In the genomic region with DNA sequence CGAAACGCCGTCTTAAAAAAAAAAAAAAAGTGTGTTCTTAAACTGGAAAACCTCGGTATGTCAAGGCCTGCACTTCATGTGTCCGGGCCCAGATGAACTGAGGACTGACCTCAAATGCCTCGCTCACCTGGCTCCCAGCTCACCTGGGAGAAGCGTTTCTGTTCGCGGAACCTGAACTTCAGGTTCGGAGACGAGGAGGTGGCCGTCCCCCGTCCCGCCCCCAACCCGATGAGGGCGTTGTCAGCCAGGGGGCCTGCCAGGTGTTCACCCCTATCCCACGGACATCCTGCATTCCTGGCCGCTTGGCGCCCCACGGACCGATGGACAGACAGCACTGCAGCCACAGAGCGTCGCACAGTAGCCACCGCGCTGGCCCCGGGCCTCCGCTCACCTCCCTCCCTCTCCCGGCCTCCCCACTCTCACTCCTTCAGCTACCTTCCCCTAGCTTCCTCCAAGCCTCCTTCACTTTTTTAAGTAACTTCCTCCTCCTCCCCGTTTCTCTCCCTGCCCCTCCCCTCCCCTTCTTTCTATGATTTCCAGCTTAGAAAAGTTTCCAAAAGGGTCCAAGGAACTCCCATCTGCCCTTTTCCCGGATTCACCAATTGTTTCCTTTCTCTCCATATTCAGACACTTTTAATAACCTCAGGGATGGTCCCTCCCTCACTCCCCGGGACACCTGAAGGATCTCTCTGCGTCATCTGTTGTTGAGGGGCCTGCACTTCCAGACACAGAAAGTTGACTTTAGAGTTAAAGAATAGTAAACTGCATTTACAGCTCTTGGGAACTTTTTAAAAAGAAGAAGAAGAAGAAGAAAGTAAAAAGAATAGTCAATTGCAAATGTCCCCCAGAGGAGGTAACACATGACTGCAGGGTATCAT, we compare ENCODE assay signal across 1 cellular context.
TF ChIP-seq lines count a peak whose summit lies in the region.

No MANE protein-coding gene starts in this region.

TF ChIP-seq in K562, 482 proteins besides CTCF, POLR2A, EP300 and RAD21:
- TF ChIP-seq CBFB (CRISPR knock-in tag; IDR thresholded peaks at IDR 0.05) (no peak), CC2D1A (IDR thresholded peaks at IDR 0.05) (peak; percentile 33; the same call in 1 of the 2 replicates), PCBP1 (IDR thresholded peaks at IDR 0.05; ENCODE audit: low read depth, low read length, poor library complexity, severe bottlenecking) (peak; percentile 26), ZFX (CRISPR knock-in tag; IDR thresholded peaks at IDR 0.05) (0 out of 2 replicates have a peak, but pooled peaks have one; percentile 13)
- TF ChIP-seq, protein P1, sequence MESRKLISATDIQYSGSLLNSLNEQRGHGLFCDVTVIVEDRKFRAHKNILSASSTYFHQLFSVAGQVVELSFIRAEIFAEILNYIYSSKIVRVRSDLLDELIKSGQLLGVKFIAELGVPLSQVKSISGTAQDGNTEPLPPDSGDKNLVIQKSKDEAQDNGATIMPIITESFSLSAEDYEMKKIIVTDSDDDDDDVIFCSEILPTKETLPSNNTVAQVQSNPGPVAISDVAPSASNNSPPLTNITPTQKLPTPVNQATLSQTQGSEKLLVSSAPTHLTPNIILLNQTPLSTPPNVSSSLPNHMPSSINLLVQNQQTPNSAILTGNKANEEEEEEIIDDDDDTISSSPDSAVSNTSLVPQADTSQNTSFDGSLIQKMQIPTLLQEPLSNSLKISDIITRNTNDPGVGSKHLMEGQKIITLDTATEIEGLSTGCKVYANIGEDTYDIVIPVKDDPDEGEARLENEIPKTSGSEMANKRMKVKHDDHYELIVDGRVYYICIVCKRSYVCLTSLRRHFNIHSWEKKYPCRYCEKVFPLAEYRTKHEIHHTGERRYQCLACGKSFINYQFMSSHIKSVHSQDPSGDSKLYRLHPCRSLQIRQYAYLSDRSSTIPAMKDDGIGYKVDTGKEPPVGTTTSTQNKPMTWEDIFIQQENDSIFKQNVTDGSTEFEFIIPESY (CRISPR knock-in tag; IDR thresholded peaks at IDR 0.05): peak; percentile 93
TF ChIP-seq in K562: peak in this region for 4.
